Comparison of ENCODE assay signal across 21 cellular contexts in genomic region chrX:100417671-100418070, GRCh38. TPM values are rescaled to one million over a fixed set of nuclear protein-coding genes. Genes with fewer than 3 reads are reported as not detected.
DNase-seq lines count a peak whose midpoint lies in the region; ATAC-seq and TF ChIP-seq lines count a peak whose summit lies in the region.
"Had no signal": no experiment of that assay in that cellular context is flagged by ENCODE, and none has a peak within 500 bp of the region (broad histone marks: within the 10 kb centered on the region; RNA-seq: fewer than 3 reads in every experiment).

No MANE protein-coding gene starts in this region.

- no peak for DNase-seq in Right ventricle myocardium superior
- no peak for DNase-seq in Right ventricle myocardium inferior (ENCODE audit: missing footprints)
- peak; percentile 6 for DNase-seq in choroid plexus epithelial cell (ENCODE audit: low read depth)
- no peak for DNase-seq in right cardiac atrium
- no peak for DNase-seq in sciatic nerve (ENCODE audit: low spot score)
- DNase-seq in middle frontal gyrus (ENCODE audit: extremely low spot score, low spot score), result no peak
- DNase-seq in NCI-H1105 (lab: John Stamatoyannopoulos, UW), result no peak
- DNase-seq: activated CD4-positive, alpha-beta memory T cell treated with anti-CD3 and anti-CD28 coated beads, Interleukin-2, amount 10 ng/mL, durations not matched to agents 7 days and 5 days; aorta; BE2C; DMS79 treated with DMSO at 0.1 percent for 48 hours; H9; Kasumi-1; kidney glomerular epithelial cell; MV-4-11; NCI-H187; NCI-H345; NK-92 treated with Interleukin-12 subunit alpha and Interleukin-12 subunit beta, amount 100 ng/mL, for 24 hours; sigmoid colon; stimulated activated CD4-positive, alpha-beta T cell treated with anti-CD3 and anti-CD28 coated beads, Interleukin-15, amount 100 ng/mL, for 24 hours had no signal

- no peak overlapping the region for H3K4me3 ChIP-seq in choroid plexus epithelial cell (ENCODE audit: low read depth, low read length)
- H3K4me3 ChIP-seq in right cardiac atrium (ENCODE audit: low read length), result no peak overlapping the region
- H3K4me3 ChIP-seq: sigmoid colon had no signal

- no peaks in the 10 kb centered on the region for H3K9me3 ChIP-seq in right cardiac atrium (ENCODE audit: control insufficient read depth, low read length)
- H3K9me3 ChIP-seq: BE2C, sigmoid colon had no signal

- H3K4me1 ChIP-seq in right cardiac atrium (ENCODE audit: control insufficient read depth, insufficient read depth, low read length), result no peaks in the 10 kb centered on the region
- H3K4me1 ChIP-seq: BE2C, sigmoid colon had no signal

- no peaks in the 10 kb centered on the region for H3K27me3 ChIP-seq in right cardiac atrium (ENCODE audit: control insufficient read depth, insufficient read depth)
- H3K27me3 ChIP-seq: BE2C had no signal

- 27% methylated on average over 3 of the region's 3 CpGs for WGBS in right cardiac atrium

- peak; percentile 46 for ATAC-seq in Right ventricle myocardium superior (ENCODE audit: poor library complexity)
- ATAC-seq in Right ventricle myocardium inferior, result no peak
- ATAC-seq in right cardiac atrium, result peak in 1 of 2 donors; percentile 43
- peak; percentile 92 for ATAC-seq in sciatic nerve
- no peak for ATAC-seq in GM18868 (IDR thresholded peaks at IDR 0.05; ENCODE audit: unreplicated experiment)

- H3K27ac ChIP-seq in right cardiac atrium (ENCODE audit: low read length), result peak overlapping the region; percentile 71
- H3K27ac ChIP-seq: sigmoid colon had no signal

- no peak for TF ChIP-seq CTCF in choroid plexus epithelial cell (conservative IDR thresholded peaks at IDR 0.05; ENCODE audit: low read depth, low read length)

- intact Hi-C loops in Right ventricle myocardium superior (cut with DNase I) (no loop called here), Right ventricle myocardium inferior (cut with DNase I) (no loop called here), right cardiac atrium (cut with DNase I) (no loop called here), sciatic nerve (cut with DNase I) (no loop called here)

RNA-seq across cellular contexts. Expression of gene PCDH19, which starts 7.6 kb away (rescaled TPM):
- total RNA-seq in Right ventricle myocardium superior (0.32 TPM), Right ventricle myocardium inferior (0.65 TPM), right cardiac atrium (under 1 TPM; 0.26 to 0.40 (median 0.34) TPM), sciatic nerve (16.4 TPM)
- 0.25 TPM for polyA plus RNA-seq in right cardiac atrium
- total RNA-seq: activated CD4-positive, alpha-beta memory T cell treated with anti-CD3 and anti-CD28 coated beads, Interleukin-2, amount 10 ng/mL, durations not matched to agents 7 days and 5 days had no signal

Comparison
In these comparisons a context has a peak if more than half of its experiments do, and no peak if none do; other contexts are left out.
1. ATAC-seq: peak in Right ventricle myocardium superior (single experiment) and sciatic nerve (single experiment); none in Right ventricle myocardium inferior (single experiment) and GM18868 (single experiment).
2. RNA of gene PCDH19, which starts 7.6 kb away (total RNA-seq): 16.4 TPM in sciatic nerve (single experiment); 0.65 TPM in Right ventricle myocardium inferior (single experiment), 0.26 to 0.40 TPM in right cardiac atrium and 0.32 TPM in Right ventricle myocardium superior (single experiment); every median in the first group is over 10 times any median in the second.